ENCODE assay signal across 8 cellular contexts in the genomic region with DNA sequence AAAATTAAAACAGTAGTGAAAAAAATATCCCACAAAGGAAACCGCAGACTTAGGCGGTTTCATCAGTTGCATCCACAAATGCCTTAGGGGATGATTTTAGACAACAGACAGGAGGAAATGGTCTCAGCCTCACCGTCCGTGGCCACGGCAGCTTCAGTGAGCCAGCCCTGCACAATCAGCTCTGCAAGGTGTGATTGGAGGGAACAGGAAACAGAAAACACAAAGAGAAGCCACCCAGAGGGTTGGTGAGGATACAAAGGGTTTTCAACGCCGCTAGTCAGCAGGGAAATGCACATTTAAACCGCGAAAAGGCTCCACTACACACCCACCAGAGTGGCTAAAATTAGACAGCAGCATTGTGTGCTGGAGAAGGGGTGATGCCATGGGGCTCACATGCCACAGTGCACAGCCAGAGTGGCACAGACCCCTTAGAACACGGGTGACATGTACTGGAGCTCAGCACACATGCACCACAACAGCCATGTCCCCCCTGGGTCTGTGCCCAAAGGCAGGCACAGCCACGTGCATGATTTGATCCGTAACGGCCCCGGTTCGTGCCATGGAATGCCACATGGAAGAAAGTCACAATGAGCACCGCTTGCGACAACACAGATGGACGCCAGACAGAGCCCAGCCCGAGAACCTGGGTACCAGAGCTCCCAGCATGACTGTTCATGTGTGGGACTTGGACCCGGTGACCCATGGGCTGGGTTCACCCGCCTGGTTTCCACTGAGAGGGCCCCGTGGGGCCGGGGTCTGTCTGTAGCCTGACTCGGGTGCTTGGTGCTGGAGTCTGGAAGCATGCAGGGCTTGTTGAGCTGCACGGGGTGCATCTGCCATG. TPM values are rescaled to one million over a fixed set of nuclear protein-coding genes. Genes with fewer than 3 reads are reported as not detected.
DNase-seq lines count a peak whose midpoint lies in the region; ATAC-seq lines count a peak whose summit lies in the region.

No MANE protein-coding gene starts in this region.

- ATAC-seq in HG02798 (IDR thresholded peaks at IDR 0.05; ENCODE audit: poor library complexity, unreplicated experiment), result peak; percentile 67
- ATAC-seq in activated T-helper 17 cell treated with anti-CD3 and anti-CD28 coated beads, Interleukin-2, amount 50 U/mL, for 72 hours (replicated peaks), result peak; percentile 51

- no peak overlapping the region for H3K27ac Mint-ChIP-seq in activated T-helper 17 cell treated with anti-CD3 and anti-CD28 coated beads, Interleukin-2, amount 50 U/mL, for 72 hours
- H3K27ac Mint-ChIP-seq in stimulated activated naive CD8-positive, alpha-beta T cell treated with anti-CD3 and anti-CD28 coated beads, Interleukin-15, Interleukin-2, amounts not matched to agents 100 ng/mL and 50 ng/mL, for 24 hours, result peak overlapping the region; percentile 50

- H3K27me3 Mint-ChIP-seq in activated T-helper 17 cell treated with anti-CD3 and anti-CD28 coated beads, Interleukin-2, amount 50 U/mL, for 72 hours, result no peaks in the 10 kb centered on the region
- no peaks in the 10 kb centered on the region for H3K27me3 Mint-ChIP-seq in stimulated activated naive CD8-positive, alpha-beta T cell treated with anti-CD3 and anti-CD28 coated beads, Interleukin-15, Interleukin-2, amounts not matched to agents 100 ng/mL and 50 ng/mL, for 24 hours

- H3K4me3 Mint-ChIP-seq in activated T-helper 17 cell treated with anti-CD3 and anti-CD28 coated beads, Interleukin-2, amount 50 U/mL, for 72 hours, result peak overlapping the region; percentile 82
- peak overlapping the region; percentile 30 for H3K4me3 Mint-ChIP-seq in stimulated activated naive CD8-positive, alpha-beta T cell treated with anti-CD3 and anti-CD28 coated beads, Interleukin-15, Interleukin-2, amounts not matched to agents 100 ng/mL and 50 ng/mL, for 24 hours

- peaks cover 42% of the 10 kb centered on the region for H3K4me1 Mint-ChIP-seq in activated T-helper 17 cell treated with anti-CD3 and anti-CD28 coated beads, Interleukin-2, amount 50 U/mL, for 72 hours
- peaks cover 67% of the 10 kb centered on the region for H3K4me1 Mint-ChIP-seq in stimulated activated naive CD8-positive, alpha-beta T cell treated with anti-CD3 and anti-CD28 coated beads, Interleukin-15, Interleukin-2, amounts not matched to agents 100 ng/mL and 50 ng/mL, for 24 hours (ENCODE audit: low read depth)

- H3K9me3 Mint-ChIP-seq in activated T-helper 17 cell treated with anti-CD3 and anti-CD28 coated beads, Interleukin-2, amount 50 U/mL, for 72 hours, result no peaks in the 10 kb centered on the region
- no peaks in the 10 kb centered on the region for H3K9me3 Mint-ChIP-seq in stimulated activated naive CD8-positive, alpha-beta T cell treated with anti-CD3 and anti-CD28 coated beads, Interleukin-15, Interleukin-2, amounts not matched to agents 100 ng/mL and 50 ng/mL, for 24 hours

- H3K36me3 Mint-ChIP-seq in activated T-helper 17 cell treated with anti-CD3 and anti-CD28 coated beads, Interleukin-2, amount 50 U/mL, for 72 hours (ENCODE audit: low read depth), result peaks cover 17% of the 10 kb centered on the region
- H3K36me3 Mint-ChIP-seq in stimulated activated naive CD8-positive, alpha-beta T cell treated with anti-CD3 and anti-CD28 coated beads, Interleukin-15, Interleukin-2, amounts not matched to agents 100 ng/mL and 50 ng/mL, for 24 hours (ENCODE audit: low read depth), result peaks cover 20% of the 10 kb centered on the region

- peak; percentile 14 for DNase-seq in activated T-cell treated with anti-CD3 and anti-CD28 coated beads for 24 hours (ENCODE audit: low read depth)
- no peak for DNase-seq in activated T-cell treated with anti-CD3 and anti-CD28 coated beads for 4 hours
- peak; percentile 79 for DNase-seq in NCI-H146 (lab: John Stamatoyannopoulos, UW)
- DNase-seq in hypothalamus (lab: John Stamatoyannopoulos, UW), result no peak
- no peak for DNase-seq in HK-2 (ENCODE audit: unreplicated experiment)

RNA-seq across cellular contexts. Expression of a gene that starts 18.3 kb away (rescaled TPM):
- 1 to 10 TPM; 4.6 to 9.1 TPM for total RNA-seq in activated T-helper 17 cell treated with anti-CD3 and anti-CD28 coated beads, Interleukin-2, amount 50 U/mL, for 72 hours

RNA-seq across cellular contexts. Expression of a gene that starts 31.7 kb away (rescaled TPM):
- 100 to 1,000 TPM in 1 of 2 donors, 10 to 100 TPM in 1; 42.3 to 118 TPM for total RNA-seq in activated T-helper 17 cell treated with anti-CD3 and anti-CD28 coated beads, Interleukin-2, amount 50 U/mL, for 72 hours

Comparison
In these comparisons a context has a peak if more than half of its experiments do, and no peak if none do; other contexts are left out.
1. DNase-seq: peak in activated T-cell treated with anti-CD3 and anti-CD28 coated beads for 24 hours (single experiment) and NCI-H146 (single experiment); none in activated T-cell treated with anti-CD3 and anti-CD28 coated beads for 4 hours (single experiment), hypothalamus (0 of 51) and HK-2 (single experiment).